Comparison of ENCODE assay signal across 1 cellular context in genomic region chr7:152673902-152674301, GRCh38.
TF ChIP-seq lines count a peak whose summit lies in the region.

No MANE protein-coding gene starts in this region.

TF ChIP-seq in GM23338, 12 proteins besides CTCF, POLR2A, EP300 and RAD21:
- TF ChIP-seq ZNF462 (CRISPR knock-in tag; IDR thresholded peaks at IDR 0.05): no peak
- no peak for TF ChIP-seq ETS1 (IDR thresholded peaks at IDR 0.05)
- no peak for TF ChIP-seq EZH2phosphoT487 (IDR thresholded peaks at IDR 0.05; ENCODE audit: unreplicated experiment)
TF ChIP-seq in GM23338: peak in this region for 0.
